9 cellular contexts compared by ENCODE assay signal in the genomic region with DNA sequence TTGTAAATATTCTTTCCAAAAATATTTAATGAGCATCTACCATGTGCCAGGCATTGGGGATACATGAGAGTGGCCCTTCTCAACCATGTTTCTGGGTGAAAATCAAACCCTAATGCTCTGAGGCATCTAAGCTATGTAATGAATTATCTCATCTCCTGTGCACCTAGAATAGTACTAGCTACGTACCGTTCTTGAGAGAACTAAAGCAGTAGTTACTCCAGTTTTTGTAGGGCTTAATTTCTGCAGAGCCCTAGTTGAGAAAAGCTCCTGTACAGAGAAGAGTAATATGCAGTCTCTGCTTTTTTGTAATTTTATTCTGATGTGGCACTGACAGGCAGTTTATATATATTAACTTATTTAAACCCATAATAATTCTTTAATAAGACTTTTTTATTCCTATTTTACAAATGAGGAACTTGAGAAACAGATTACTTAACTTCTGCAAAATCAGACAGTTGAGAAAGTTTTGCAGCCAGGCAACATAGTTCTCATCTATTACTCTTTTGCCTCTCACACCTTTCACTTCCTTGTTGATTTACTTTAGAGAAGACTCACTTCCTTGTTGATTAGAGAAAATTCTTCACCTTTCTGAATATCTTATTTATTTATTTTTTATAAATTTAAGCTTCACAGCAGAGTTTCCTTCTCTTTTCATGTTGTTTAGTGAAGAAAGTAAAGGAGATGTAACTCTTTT. TPM values are rescaled to one million over a fixed set of nuclear protein-coding genes. Genes with fewer than 3 reads are reported as not detected.
DNase-seq lines count a peak whose midpoint lies in the region; ATAC-seq lines count a peak whose summit lies in the region.
"Had no signal": no experiment of that assay in that cellular context is flagged by ENCODE, and none has a peak within 500 bp of the region (broad histone marks: within the 10 kb centered on the region; RNA-seq: fewer than 3 reads in every experiment).

No MANE protein-coding gene starts in this region.

- intact Hi-C loops in activated CD4-positive, alpha-beta T cell treated with anti-CD3 and anti-CD28 coated beads, Interleukin-2, amount 10 ng/mL, durations not matched to agents 24 days and 14 days (cut with micrococcal nuclease), result loop anchor here (1.0 kb wide), 1 partner anchor 12 kb away; no protein-coding TSS in a partner anchor

- DNase-seq in activated CD4-positive, alpha-beta T cell treated with anti-CD3 and anti-CD28 coated beads, Interleukin-2, amount 10 ng/mL, durations not matched to agents 24 days and 14 days, result no peak
- no peak for DNase-seq in activated CD4-positive, alpha-beta T cell treated with anti-CD3 and anti-CD28 coated beads for 4 hours
- DNase-seq in AG08396 (ENCODE audit: low spot score) (no peak), T-helper 1 cell (no peak), HuH-7.5 (ENCODE audit: low spot score) (no peak)

- peak overlapping the region; percentile 97 for H3K4me3 Mint-ChIP-seq in activated CD4-positive, alpha-beta T cell treated with anti-CD3 and anti-CD28 coated beads, Interleukin-2, amount 10 ng/mL, durations not matched to agents 24 days and 14 days
- H3K4me3 Mint-ChIP-seq in activated T-helper 17 cell treated with anti-CD3 and anti-CD28 coated beads, Interleukin-2, amount 50 U/mL, for 72 hours, result peak overlapping the region; percentile 96
- peak overlapping the region; percentile 69 for H3K4me3 Mint-ChIP-seq in stimulated activated memory B cell treated with anti-CD40 and anti-IgM and Interleukin-4, amounts not matched to agents 10 μg/mL and 1 μg/mL and 100 μg/mL, for 72 hours

- ATAC-seq in HG03159 (IDR thresholded peaks at IDR 0.05; ENCODE audit: unreplicated experiment), result peak; percentile 52
- ATAC-seq in activated T-helper 17 cell treated with anti-CD3 and anti-CD28 coated beads, Interleukin-2, amount 50 U/mL, for 72 hours (replicated peaks), result no peak
- ATAC-seq in stimulated activated memory B cell treated with anti-CD40 and anti-IgM and Interleukin-4, amounts not matched to agents 10 μg/mL and 1 μg/mL and 100 μg/mL, for 72 hours, result peak; percentile 51

- H3K9me3 Mint-ChIP-seq in activated CD4-positive, alpha-beta T cell treated with anti-CD3 and anti-CD28 coated beads, Interleukin-2, amount 10 ng/mL, durations not matched to agents 24 days and 14 days, result no peaks in the 10 kb centered on the region
- no peaks in the 10 kb centered on the region for H3K9me3 Mint-ChIP-seq in activated T-helper 17 cell treated with anti-CD3 and anti-CD28 coated beads, Interleukin-2, amount 50 U/mL, for 72 hours
- no peaks in the 10 kb centered on the region for H3K9me3 Mint-ChIP-seq in stimulated activated memory B cell treated with anti-CD40 and anti-IgM and Interleukin-4, amounts not matched to agents 10 μg/mL and 1 μg/mL and 100 μg/mL, for 72 hours
- H3K9me3 Mint-ChIP-seq: T-helper 1 cell treated with Interleukin-12 subunit alpha and Interleukin-12 subunit beta and Interleukin-4 antibody, amounts not matched to agents 30 μg/mL and 1 μg/mL, for 36 hours had no signal

- H3K27me3 Mint-ChIP-seq in activated CD4-positive, alpha-beta T cell treated with anti-CD3 and anti-CD28 coated beads, Interleukin-2, amount 10 ng/mL, durations not matched to agents 24 days and 14 days, result peaks cover 3% of the 10 kb centered on the region
- H3K27me3 Mint-ChIP-seq in activated T-helper 17 cell treated with anti-CD3 and anti-CD28 coated beads, Interleukin-2, amount 50 U/mL, for 72 hours, result no peaks in the 10 kb centered on the region
- H3K27me3 Mint-ChIP-seq in stimulated activated memory B cell treated with anti-CD40 and anti-IgM and Interleukin-4, amounts not matched to agents 10 μg/mL and 1 μg/mL and 100 μg/mL, for 72 hours, result no peaks in the 10 kb centered on the region

- H3K4me1 Mint-ChIP-seq in activated CD4-positive, alpha-beta T cell treated with anti-CD3 and anti-CD28 coated beads, Interleukin-2, amount 10 ng/mL, durations not matched to agents 24 days and 14 days, result peaks cover 34% of the 10 kb centered on the region
- peaks cover 31% of the 10 kb centered on the region for H3K4me1 Mint-ChIP-seq in activated T-helper 17 cell treated with anti-CD3 and anti-CD28 coated beads, Interleukin-2, amount 50 U/mL, for 72 hours
- H3K4me1 Mint-ChIP-seq in stimulated activated memory B cell treated with anti-CD40 and anti-IgM and Interleukin-4, amounts not matched to agents 10 μg/mL and 1 μg/mL and 100 μg/mL, for 72 hours, result peaks cover 58% of the 10 kb centered on the region

- H3K36me3 Mint-ChIP-seq in activated CD4-positive, alpha-beta T cell treated with anti-CD3 and anti-CD28 coated beads, Interleukin-2, amount 10 ng/mL, durations not matched to agents 24 days and 14 days (ENCODE audit: low read depth), result peaks cover 11% of the 10 kb centered on the region
- peaks cover 15% of the 10 kb centered on the region for H3K36me3 Mint-ChIP-seq in activated T-helper 17 cell treated with anti-CD3 and anti-CD28 coated beads, Interleukin-2, amount 50 U/mL, for 72 hours (ENCODE audit: low read depth)
- H3K36me3 Mint-ChIP-seq in stimulated activated memory B cell treated with anti-CD40 and anti-IgM and Interleukin-4, amounts not matched to agents 10 μg/mL and 1 μg/mL and 100 μg/mL, for 72 hours, result peaks cover 27% of the 10 kb centered on the region

- no peak overlapping the region for H3K27ac Mint-ChIP-seq in activated CD4-positive, alpha-beta T cell treated with anti-CD3 and anti-CD28 coated beads, Interleukin-2, amount 10 ng/mL, durations not matched to agents 24 days and 14 days
- peak overlapping the region; percentile 97 for H3K27ac Mint-ChIP-seq in activated T-helper 17 cell treated with anti-CD3 and anti-CD28 coated beads, Interleukin-2, amount 50 U/mL, for 72 hours
- peak overlapping the region; percentile 92 for H3K27ac Mint-ChIP-seq in stimulated activated memory B cell treated with anti-CD40 and anti-IgM and Interleukin-4, amounts not matched to agents 10 μg/mL and 1 μg/mL and 100 μg/mL, for 72 hours
- H3K27ac Mint-ChIP-seq: T-helper 1 cell treated with Interleukin-12 subunit alpha and Interleukin-12 subunit beta and Interleukin-4 antibody, amounts not matched to agents 30 μg/mL and 1 μg/mL, for 36 hours had no signal

RNA-seq across cellular contexts. Expression of a gene that starts 3.1 kb away (rescaled TPM):
- 19.6 and 20.7 TPM in 2 replicates for total RNA-seq in activated CD4-positive, alpha-beta T cell treated with anti-CD3 and anti-CD28 coated beads, Interleukin-2, amount 10 ng/mL, durations not matched to agents 24 days and 14 days
- total RNA-seq in activated T-helper 17 cell treated with anti-CD3 and anti-CD28 coated beads, Interleukin-2, amount 50 U/mL, for 72 hours, result 10 to 100 TPM; 12.8 to 15.6 TPM
